Comparison of ENCODE assay signal across 8 cellular contexts in genomic region chr9:33523397-33524296, GRCh38. TPM values are rescaled to one million over a fixed set of nuclear protein-coding genes. Genes with fewer than 3 reads are reported as not detected.
DNase-seq lines count a peak whose midpoint lies in the region; FAIRE-seq and TF ChIP-seq lines count a peak whose summit lies in the region.
"Not testable (repeated sequence)": the region's sequence is repeated elsewhere in the genome, so short reads cannot be mapped to it uniquely, and the experiment has no call there.

Gene ANKRD18B, plus strand, starts transcription at chr9:33524251. Its CDS starts 239 bp downstream, at chr9:33524490.

- in situ Hi-C loops in ACHN (cut with HindIII; ENCODE audit: low pct_ligation_motif_present, low pct_unique_long_range_greater_than_20kb, low sequenced_read_pairs): not testable (repeated sequence)

- not testable (repeated sequence) for H3K79me2 ChIP-seq in SK-N-SH (ENCODE audit: insufficient read depth)

- TF ChIP-seq CTCF in SK-N-SH (IDR thresholded peaks at IDR 0.05): peak; percentile 36; the same call in 1 of the 2 replicates
- not testable (repeated sequence) for TF ChIP-seq CTCF in lower leg skin (IDR thresholded peaks at IDR 0.05)

- not testable (repeated sequence) for TF ChIP-seq EP300 in SK-N-SH (IDR thresholded peaks at IDR 0.05; ENCODE audit: borderline replicate concordance in 1 of 2, low read depth in 1 of 2, low read length in 1 of 2)

- FAIRE-seq in GM12891 (lab: Jason Lieb, UNC): not testable (repeated sequence)

- H3K27me3 Mint-ChIP-seq in activated T-helper 2 cell treated with anti-CD3 and anti-CD28 coated beads, Interferon-gamma antibody, Interleukin-2, Interleukin-4, amounts not matched to agents 10 μg/mL and 5 μg/mL and 100 μg/mL, durations not matched to agents 14 hours and 24 hours and 36 hours (ENCODE audit: low read depth): peaks cover 56% of the 10 kb centered on the region

- H3K9ac ChIP-seq in SK-N-SH: peak within 1 kb of the TSS; percentile 81

- 10% methylated on average over 2 of the region's 73 CpGs for WGBS in SK-N-SH (ENCODE audit: low lambda C conversion rate)
- WGBS in lower leg skin, 2 donors: 1 to 8% methylated on average over 8 to 17 of the region's 73 CpGs

- H3K4me1 ChIP-seq in SK-N-SH (ENCODE audit: control insufficient read depth in 1 of 2, insufficient read depth in 2 of 2, low read depth in 1 of 2, low read length in 1 of 2): not testable (repeated sequence)

- H3K4me3 Mint-ChIP-seq in activated T-helper 2 cell treated with anti-CD3 and anti-CD28 coated beads, Interferon-gamma antibody, Interleukin-2, Interleukin-4, amounts not matched to agents 10 μg/mL and 5 μg/mL and 100 μg/mL, durations not matched to agents 14 hours and 24 hours and 36 hours (ENCODE audit: low read depth): peak within 1 kb of the TSS; percentile 82

- H2AFZ ChIP-seq in SK-N-SH (ENCODE audit: low read depth): peak within 1 kb of the TSS; percentile 87

- H3K27me3 ChIP-seq in SK-N-SH (ENCODE audit: insufficient read depth): not testable (repeated sequence)

- not testable (repeated sequence) for H4K20me1 ChIP-seq in SK-N-SH (ENCODE audit: insufficient read depth)

- not testable (repeated sequence) for H3K9me3 Mint-ChIP-seq in activated T-helper 2 cell treated with anti-CD3 and anti-CD28 coated beads, Interferon-gamma antibody, Interleukin-2, Interleukin-4, amounts not matched to agents 10 μg/mL and 5 μg/mL and 100 μg/mL, durations not matched to agents 14 hours and 24 hours and 36 hours

- peak; percentile 43 for TF ChIP-seq RAD21 in SK-N-SH (IDR thresholded peaks at IDR 0.05; ENCODE audit: low read length)

- TF ChIP-seq POLR2A in GM12891 (IDR thresholded peaks at IDR 0.05; ENCODE audit: low read depth, low read length); lower leg skin (IDR thresholded peaks at IDR 0.05): not testable (repeated sequence)

- DNase-seq in ACHN: peak; percentile 68
- DNase-seq in GM12891 (ENCODE audit: insufficient read length, low spot score): peak; percentile 8
- DNase-seq in NCI-H187 (lab: John Stamatoyannopoulos, UW): peak; percentile 16 to 21
- DNase-seq in SK-N-SH: peak; percentile 79
- DNase-seq in activated T-helper 2 cell treated with anti-CD3 and anti-CD28 coated beads, Interferon-gamma antibody, Interleukin-2, Interleukin-4, amounts not matched to agents 10 μg/mL and 5 μg/mL and 100 μg/mL, durations not matched to agents 14 hours and 24 hours and 36 hours (ENCODE audit: low spot score): peak; percentile 56
- not testable (repeated sequence) for DNase-seq in epithelial cell of prostate (ENCODE audit: low read depth, low spot score)
- DNase-seq in lower leg skin (ENCODE audit: low spot score in 2 of 2): peak in 1 of 2 donors; percentile 87
- peak in 2 of 3 donors; percentile 37 to 52 for DNase-seq in stimulated activated CD4-positive, alpha-beta T cell treated with anti-CD3 and anti-CD28 coated beads, Interleukin-12 subunit alpha, Interleukin-12 subunit beta, amount 100 ng/mL, for 48 hours (ENCODE audit: low read depth in 2 of 3, low spot score in 1 of 3)

- H3K27ac ChIP-seq in SK-N-SH (ENCODE audit: low read depth in 2 of 2, low read length in 1 of 2) (peak within 1 kb of the TSS; percentile 40 to 85), epithelial cell of prostate (peak within 1 kb of the TSS; percentile 45)

- H3K9me2 ChIP-seq in SK-N-SH: not testable (repeated sequence)

- POLR2A ChIA-PET in SK-N-SH (lab: Yijun Ruan, JAX): interaction anchor here (1.9 kb wide), 1 partner anchor 13 kb away, joined by 14 read pairs; no protein-coding TSS in a partner anchor

- CTCF ChIA-PET in SK-N-SH (lab: Yijun Ruan, JAX): interaction anchor here (1.0 to 2.6 kb wide), 7 partner anchors 57 to 198 kb away, joined by 3 to 9 read pairs (median 5); no protein-coding TSS in a partner anchor

- H3K9me3 ChIP-seq in SK-N-SH: not testable (repeated sequence)

- peak within 1 kb of the TSS; percentile 90 for H3K4me2 ChIP-seq in SK-N-SH

- not testable (repeated sequence) for H3K36me3 ChIP-seq in SK-N-SH (replicated peaks in 1 of 2; ENCODE audit: control insufficient read depth in 1 of 2, insufficient read depth in 2 of 2, low read length in 1 of 2)

- H3K36me3 Mint-ChIP-seq in activated T-helper 2 cell treated with anti-CD3 and anti-CD28 coated beads, Interferon-gamma antibody, Interleukin-2, Interleukin-4, amounts not matched to agents 10 μg/mL and 5 μg/mL and 100 μg/mL, durations not matched to agents 14 hours and 24 hours and 36 hours (ENCODE audit: low read depth): not testable (repeated sequence)

- not testable (repeated sequence) for H3K4me1 Mint-ChIP-seq in activated T-helper 2 cell treated with anti-CD3 and anti-CD28 coated beads, Interferon-gamma antibody, Interleukin-2, Interleukin-4, amounts not matched to agents 10 μg/mL and 5 μg/mL and 100 μg/mL, durations not matched to agents 14 hours and 24 hours and 36 hours (ENCODE audit: low read depth)

- H3K4me3 ChIP-seq in SK-N-SH (ENCODE audit: low read depth in 2 of 2, low read length in 1 of 2): peak within 1 kb of the TSS; percentile 71 to 74
- H3K4me3 ChIP-seq in lower leg skin (ENCODE audit: low read depth, poor library complexity, severe bottlenecking): peak within 1 kb of the TSS; percentile 3

- not testable (repeated sequence) for H3F3A ChIP-seq in SK-N-SH (replicated peaks; ENCODE audit: insufficient read depth)

- intact Hi-C loops in activated T-helper 2 cell treated with anti-CD3 and anti-CD28 coated beads, Interferon-gamma antibody, Interleukin-2, Interleukin-4, amounts not matched to agents 10 μg/mL and 5 μg/mL and 100 μg/mL, durations not matched to agents 14 hours and 24 hours and 36 hours (cut with micrococcal nuclease); lower leg skin (cut with DNase I; ENCODE audit: low total_unique reads): not testable (repeated sequence)

- H3K27ac Mint-ChIP-seq in activated T-helper 2 cell treated with anti-CD3 and anti-CD28 coated beads, Interferon-gamma antibody, Interleukin-2, Interleukin-4, amounts not matched to agents 10 μg/mL and 5 μg/mL and 100 μg/mL, durations not matched to agents 14 hours and 24 hours and 36 hours: peak within 1 kb of the TSS; percentile 71

TF ChIP-seq in SK-N-SH, 30 proteins besides CTCF, POLR2A, EP300 and RAD21:
- TF ChIP-seq TCF12 (IDR thresholded peaks at IDR 0.05) (peak; percentile 44; the same call in 1 of the 2 replicates), RCOR1 (IDR thresholded peaks at IDR 0.05; ENCODE audit: low read length) (0 out of 2 replicates have a peak, but pooled peaks have one; percentile 16), MAX (IDR thresholded peaks at IDR 0.05; ENCODE audit: low read depth) (peak; percentile 62; the same call in 1 of the 2 replicates), POLR2AphosphoS5 (IDR thresholded peaks at IDR 0.05; ENCODE audit: low read depth, low read length) (peak; percentile 12; the same call in 1 of the 2 replicates), MXI1 (IDR thresholded peaks at IDR 0.05; ENCODE audit: low read depth, low read length) (peak; percentile 59), SMC3 (IDR thresholded peaks at IDR 0.05; ENCODE audit: low read depth, low read length) (peak; percentile 26; the same call in 1 of the 2 replicates), ELF1 (IDR thresholded peaks at IDR 0.05) (0 out of 2 replicates have a peak, but pooled peaks have one; percentile 6)

RNA-seq across cellular contexts. Expression of gene ANKRD18B, which starts in this region (rescaled TPM):
- not detected for polyA plus RNA-seq in GM12891 (2012; ENCODE audit: low read depth, missing spikeins)
- polyA plus RNA-seq in SK-N-SH (2012; rRNA removed): 2.3 and 2.7 TPM in 2 replicates
- 3.3 TPM in 2 replicates for polyA plus RNA-seq in SK-N-SH (2012; cell fraction: cytosol; rRNA removed)
- 1.3 and 2.2 TPM in 2 replicates for polyA plus RNA-seq in SK-N-SH (2012; cell fraction: nucleus; rRNA removed)
- total RNA-seq in activated T-helper 2 cell treated with anti-CD3 and anti-CD28 coated beads, Interferon-gamma antibody, Interleukin-2, Interleukin-4, amounts not matched to agents 10 μg/mL and 5 μg/mL and 100 μg/mL, durations not matched to agents 14 hours and 24 hours and 36 hours: 1.6 and 2.6 TPM in 2 replicates
- total RNA-seq in lower leg skin: 1 to 10 TPM; 2.5 to 8.9 (median 5.1) TPM
